8 cellular contexts compared by ENCODE assay signal in genomic region chr6:3228791-3229565, GRCh38. TPM values are rescaled to one million over a fixed set of nuclear protein-coding genes. Genes with fewer than 3 reads are reported as not detected.
DNase-seq lines count a peak whose midpoint lies in the region; ATAC-seq and TF ChIP-seq lines count a peak whose summit lies in the region.

No MANE protein-coding gene starts in this region.

- H3K14ac ChIP-seq in mesenchymal stem cell (ENCODE audit: low read length in 2 of 2): no peak overlapping the region

- peak overlapping the region; percentile 1 for H3K27ac Mint-ChIP-seq in activated naive CD4-positive, alpha-beta T cell treated with anti-CD3 and anti-CD28 coated beads, Interleukin-2, amount 10 ng/mL, durations not matched to agents 7 days and 5 days

- no peak overlapping the region for H2BK12ac ChIP-seq in mesenchymal stem cell (ENCODE audit: low read length in 2 of 2)

- no peak for TF ChIP-seq POLR2A in vagina (IDR thresholded peaks at IDR 0.05)

- H3K9me3 ChIP-seq in mesenchymal stem cell (ENCODE audit: control insufficient read depth, low read length): no peaks in the 10 kb centered on the region
- H3K9me3 ChIP-seq in vagina: no peaks in the 10 kb centered on the region

- no peak overlapping the region for H2AK5ac ChIP-seq in mesenchymal stem cell (ENCODE audit: low read length, severe bottlenecking)

- 1% methylated on average over 54 of the region's 62 CpGs for WGBS in mesenchymal stem cell

- H3K36me3 Mint-ChIP-seq in activated naive CD4-positive, alpha-beta T cell treated with anti-CD3 and anti-CD28 coated beads, Interleukin-2, amount 10 ng/mL, durations not matched to agents 7 days and 5 days: peaks cover 3% of the 10 kb centered on the region

- CTCF ChIA-PET in activated naive CD4-positive, alpha-beta T cell treated with anti-CD3 and anti-CD28 coated beads, Interleukin-2, amount 10 ng/mL, durations not matched to agents 7 days and 5 days (lab: Charles Lee): interaction anchor here (0.8 to 1.1 kb wide), 2 partner anchors 19 to 23 kb away, joined by 3 to 4 read pairs; no protein-coding TSS in a partner anchor

- DNase-seq in GM12864 (ENCODE audit: low read depth) (no peak), NCI-H2196 treated with DMSO at 0.1 percent for 48 hours (lab: John Stamatoyannopoulos, UW; ENCODE audit: unreplicated experiment) (peak; percentile 57), mesenchymal stem cell (peak; percentile 48), vagina (ENCODE audit: extremely low spot score in 2 of 2) (no peak), T1000 (lab: John Stamatoyannopoulos, UW) (no peak)
- DNase-seq in activated naive CD4-positive, alpha-beta T cell treated with anti-CD3 and anti-CD28 coated beads, Interleukin-2, amount 10 ng/mL, durations not matched to agents 7 days and 5 days: peak; percentile 61

- ATAC-seq in HG02798 (IDR thresholded peaks at IDR 0.05; ENCODE audit: poor library complexity, unreplicated experiment): no peak
- no peak for ATAC-seq in GM18520 (IDR thresholded peaks at IDR 0.05; ENCODE audit: unreplicated experiment)

- H3K4me3 Mint-ChIP-seq in activated naive CD4-positive, alpha-beta T cell treated with anti-CD3 and anti-CD28 coated beads, Interleukin-2, amount 10 ng/mL, durations not matched to agents 7 days and 5 days: peak overlapping the region; percentile 67

- no peak overlapping the region for H2BK120ac ChIP-seq in mesenchymal stem cell (ENCODE audit: low read depth, low read length)

- no peak overlapping the region for H2AFZ ChIP-seq in mesenchymal stem cell (ENCODE audit: low read depth, low read length)

- no peak overlapping the region for H4K8ac ChIP-seq in mesenchymal stem cell (ENCODE audit: low read length)

- no peak overlapping the region for H2BK15ac ChIP-seq in mesenchymal stem cell (ENCODE audit: low read depth, poor library complexity, severe bottlenecking)

- H3K9me3 Mint-ChIP-seq in activated naive CD4-positive, alpha-beta T cell treated with anti-CD3 and anti-CD28 coated beads, Interleukin-2, amount 10 ng/mL, durations not matched to agents 7 days and 5 days: no peaks in the 10 kb centered on the region

- no peak overlapping the region for H3K9ac ChIP-seq in mesenchymal stem cell (ENCODE audit: low read length)

- peaks cover 46 to 85% of the 10 kb centered on the region in 2 experiments for H3K27me3 ChIP-seq in mesenchymal stem cell (ENCODE audit: control insufficient read depth in 1 of 2, insufficient read depth in 1 of 2, low read length in 2 of 2)
- no peaks in the 10 kb centered on the region for H3K27me3 ChIP-seq in vagina

- H3K4me2 ChIP-seq in mesenchymal stem cell (ENCODE audit: low read length, poor library complexity, severe bottlenecking): peak overlapping the region; percentile 72

- H3K23ac ChIP-seq in mesenchymal stem cell (ENCODE audit: low read length in 2 of 2): peak overlapping the region in 1 of 2 experiments; percentile 20

- no peak overlapping the region for H2BK5ac ChIP-seq in mesenchymal stem cell (ENCODE audit: low read depth, low read length, poor library complexity, severe bottlenecking)

- H3K4ac ChIP-seq in mesenchymal stem cell (ENCODE audit: low read depth in 1 of 2, low read length in 2 of 2): no peak overlapping the region

- no peak for TF ChIP-seq CTCF in GM12864 (IDR thresholded peaks at IDR 0.05; ENCODE audit: low read depth, low read length, missing control alignments)
- TF ChIP-seq CTCF in vagina (IDR thresholded peaks at IDR 0.05): no peak

- peaks cover 34% of the 10 kb centered on the region for H3K4me1 ChIP-seq in mesenchymal stem cell (ENCODE audit: control insufficient read depth, insufficient read depth, low read depth, low read length)
- peaks cover 61% of the 10 kb centered on the region for H3K4me1 ChIP-seq in vagina

- no peak overlapping the region for H3K27ac ChIP-seq in mesenchymal stem cell (ENCODE audit: low read length, poor library complexity, severe bottlenecking)
- no peak overlapping the region for H3K27ac ChIP-seq in vagina

- peak overlapping the region in 1 of 2 experiments; percentile 14 for H3K18ac ChIP-seq in mesenchymal stem cell (ENCODE audit: low read depth in 1 of 2, low read length in 2 of 2)

- H3K27me3 Mint-ChIP-seq in activated naive CD4-positive, alpha-beta T cell treated with anti-CD3 and anti-CD28 coated beads, Interleukin-2, amount 10 ng/mL, durations not matched to agents 7 days and 5 days: peaks cover 91% of the 10 kb centered on the region

- H3K4me3 ChIP-seq in GM12864 (ENCODE audit: low read depth, low read length) (peak overlapping the region; percentile 48), mesenchymal stem cell (ENCODE audit: insufficient read depth in 1 of 2, low read depth in 1 of 2, low read length in 2 of 2) (peak overlapping the region; percentile 23 to 53), vagina (peak overlapping the region; percentile 48 to 52)

- H4K91ac ChIP-seq in mesenchymal stem cell (ENCODE audit: low read length): no peak overlapping the region

- H3K36me3 ChIP-seq in mesenchymal stem cell (ENCODE audit: control insufficient read depth in 1 of 2, insufficient read depth in 2 of 2, low read depth in 1 of 2, low read length in 2 of 2): no peaks in the 10 kb centered on the region
- H3K36me3 ChIP-seq in vagina: no peaks in the 10 kb centered on the region

- peaks cover 46% of the 10 kb centered on the region for H3K4me1 Mint-ChIP-seq in activated naive CD4-positive, alpha-beta T cell treated with anti-CD3 and anti-CD28 coated beads, Interleukin-2, amount 10 ng/mL, durations not matched to agents 7 days and 5 days

- peaks cover 6% of the 10 kb centered on the region for H3K79me1 ChIP-seq in mesenchymal stem cell (replicated peaks; ENCODE audit: low read length, poor library complexity, severe bottlenecking)

- intact Hi-C loops in vagina (cut with DNase I): loop anchor here (5.0 kb wide), 1 partner anchor 987 kb away; no protein-coding TSS in a partner anchor

RNA-seq across cellular contexts. Expression of gene TUBB2B, which starts 1.5 kb away (rescaled TPM):
- 24.5 TPM for polyA plus RNA-seq in mesenchymal stem cell (2013, experiment 1 of 2)
- 25.5 TPM for polyA plus RNA-seq in mesenchymal stem cell (2013, experiment 2 of 2)
- total RNA-seq in vagina: 6.9 TPM

RNA-seq across cellular contexts. Expression of gene PSMG4, which starts 29.8 kb away (rescaled TPM):
- 24.6 TPM for polyA plus RNA-seq in mesenchymal stem cell (2013, experiment 1 of 2)
- polyA plus RNA-seq in mesenchymal stem cell (2013, experiment 2 of 2): 26.0 TPM
- 25.0 TPM for total RNA-seq in vagina

Comparison
In these comparisons a context has a peak if more than half of its experiments do, and no peak if none do; other contexts are left out.
1. DNase-seq: peak in NCI-H2196 treated with DMSO at 0.1 percent for 48 hours (single experiment), activated naive CD4-positive, alpha-beta T cell treated with anti-CD3 and anti-CD28 coated beads, Interleukin-2, amount 10 ng/mL, durations not matched to agents 7 days and 5 days (single experiment) and mesenchymal stem cell (single experiment); none in GM12864 (single experiment), vagina (0 of 2) and T1000 (single experiment).
2. Peak in every context shown above with its lines, with median percentiles within 50 percentile points of each other: H3K4me3 ChIP-seq.